In genomic region chr19:23788415-23788814, GRCh38 we compare ENCODE assay signal across 19 cellular contexts. TPM values are rescaled to one million over a fixed set of nuclear protein-coding genes. Genes with fewer than 3 reads are reported as not detected.
DNase-seq lines count a peak whose midpoint lies in the region; ATAC-seq and FAIRE-seq lines count a peak whose summit lies in the region.
"Had no signal": no experiment of that assay in that cellular context is flagged by ENCODE, and none has a peak within 500 bp of the region (broad histone marks: within the 10 kb centered on the region; RNA-seq: fewer than 3 reads in every experiment).

No MANE protein-coding gene starts in this region.

- no peak for FAIRE-seq in RCC 7860 (lab: Jason Lieb, UNC)
- FAIRE-seq: A204.1, HepG2 had no signal

- peaks cover 21% of the 10 kb centered on the region for H3K9me3 Mint-ChIP-seq in activated CD4-positive, alpha-beta T cell treated with anti-CD3 and anti-CD28 coated beads, Interleukin-2, amount 10 ng/mL, durations not matched to agents 24 days and 14 days
- H3K9me3 Mint-ChIP-seq in stimulated activated naive CD8-positive, alpha-beta T cell treated with anti-CD3 and anti-CD28 coated beads, Interleukin-15, amount 100 ng/mL, for 72 hours, result no peaks in the 10 kb centered on the region
- H3K9me3 Mint-ChIP-seq: IgD-negative memory B cell had no signal

- H3K36me3 Mint-ChIP-seq in activated CD4-positive, alpha-beta T cell treated with anti-CD3 and anti-CD28 coated beads, Interleukin-2, amount 10 ng/mL, durations not matched to agents 24 days and 14 days (ENCODE audit: low read depth), result peaks cover 6% of the 10 kb centered on the region

- H3K4me1 Mint-ChIP-seq in activated CD4-positive, alpha-beta T cell treated with anti-CD3 and anti-CD28 coated beads, Interleukin-2, amount 10 ng/mL, durations not matched to agents 24 days and 14 days, result no peaks in the 10 kb centered on the region
- peaks cover 11% of the 10 kb centered on the region for H3K4me1 Mint-ChIP-seq in stimulated activated naive CD8-positive, alpha-beta T cell treated with anti-CD3 and anti-CD28 coated beads, Interleukin-15, amount 100 ng/mL, for 72 hours
- H3K4me1 Mint-ChIP-seq: IgD-negative memory B cell had no signal

- ATAC-seq in stimulated activated naive CD8-positive, alpha-beta T cell treated with anti-CD3 and anti-CD28 coated beads, Interleukin-15, amount 100 ng/mL, for 72 hours, result peak; percentile 68
- ATAC-seq in stimulated activated naive CD8-positive, alpha-beta T cell treated with anti-CD3 and anti-CD28 coated beads, Interleukin-15, Interleukin-2, amounts not matched to agents 100 U/mL and 50 U/mL, for 24 hours, result no peak
- peak; percentile 17 for ATAC-seq in esophagus mucosa
- ATAC-seq: HCT116, HepG2 had no signal

- no peak overlapping the region for H3K4me3 Mint-ChIP-seq in activated CD4-positive, alpha-beta T cell treated with anti-CD3 and anti-CD28 coated beads, Interleukin-2, amount 10 ng/mL, durations not matched to agents 24 days and 14 days
- H3K4me3 Mint-ChIP-seq in stimulated activated naive CD8-positive, alpha-beta T cell treated with anti-CD3 and anti-CD28 coated beads, Interleukin-15, amount 100 ng/mL, for 72 hours, result no peak overlapping the region
- H3K4me3 Mint-ChIP-seq: CD4-positive, alpha-beta memory T cell; HFFc6 had no signal

- no peaks in the 10 kb centered on the region for H3K27me3 Mint-ChIP-seq in activated CD4-positive, alpha-beta T cell treated with anti-CD3 and anti-CD28 coated beads, Interleukin-2, amount 10 ng/mL, durations not matched to agents 24 days and 14 days
- H3K27me3 Mint-ChIP-seq in stimulated activated naive CD8-positive, alpha-beta T cell treated with anti-CD3 and anti-CD28 coated beads, Interleukin-15, amount 100 ng/mL, for 72 hours, result no peaks in the 10 kb centered on the region
- H3K27me3 Mint-ChIP-seq: CD4-positive, alpha-beta memory T cell; IgD-negative memory B cell had no signal

- peak; percentile 22 for DNase-seq in activated CD4-positive, alpha-beta T cell treated with anti-CD3 and anti-CD28 coated beads, Interleukin-2, amount 10 ng/mL, durations not matched to agents 24 days and 14 days
- no peak for DNase-seq in activated CD4-positive, alpha-beta T cell treated with anti-CD3 and anti-CD28 coated beads, Interleukin-2, amount 50 U/mL, for 48 hours
- DNase-seq in stimulated activated naive CD8-positive, alpha-beta T cell treated with anti-CD3 and anti-CD28 coated beads, Interleukin-15, amount 100 ng/mL, for 72 hours, result no peak
- DNase-seq in stimulated activated naive CD8-positive, alpha-beta T cell treated with anti-CD3 and anti-CD28 coated beads, Interleukin-15, Interleukin-2, amounts not matched to agents 100 U/mL and 50 U/mL, for 24 hours, result no peak
- DNase-seq in RCC 7860 (ENCODE audit: low spot score) (no peak), AML-193 (lab: John Stamatoyannopoulos, UW) (no peak)
- DNase-seq: ACHN; CD4-positive, alpha-beta memory T cell; DMS153; DMS79; GF-D8; GOT3; H7; HFFc6 had no signal

- H3K27ac Mint-ChIP-seq in activated CD4-positive, alpha-beta T cell treated with anti-CD3 and anti-CD28 coated beads, Interleukin-2, amount 10 ng/mL, durations not matched to agents 24 days and 14 days, result no peak overlapping the region
- peak overlapping the region; percentile 59 to 80 for H3K27ac Mint-ChIP-seq in stimulated activated naive CD8-positive, alpha-beta T cell treated with anti-CD3 and anti-CD28 coated beads, Interleukin-15, amount 100 ng/mL, for 72 hours
- H3K27ac Mint-ChIP-seq: HFFc6, IgD-negative memory B cell had no signal

- intact Hi-C loops in activated CD4-positive, alpha-beta T cell treated with anti-CD3 and anti-CD28 coated beads, Interleukin-2, amount 10 ng/mL, durations not matched to agents 24 days and 14 days (cut with micrococcal nuclease), result no loop called here

RNA-seq across cellular contexts. Expression of gene ZNF681, which starts 29.7 kb away (rescaled TPM):
- total RNA-seq in activated CD4-positive, alpha-beta T cell treated with anti-CD3 and anti-CD28 coated beads, Interleukin-2, amount 10 ng/mL, durations not matched to agents 24 days and 14 days, result 2.6 and 3.0 TPM in 2 replicates
- total RNA-seq in esophagus mucosa, result 1.5 TPM
- total RNA-seq: HepG2 had no signal
